In the genomic region with DNA sequence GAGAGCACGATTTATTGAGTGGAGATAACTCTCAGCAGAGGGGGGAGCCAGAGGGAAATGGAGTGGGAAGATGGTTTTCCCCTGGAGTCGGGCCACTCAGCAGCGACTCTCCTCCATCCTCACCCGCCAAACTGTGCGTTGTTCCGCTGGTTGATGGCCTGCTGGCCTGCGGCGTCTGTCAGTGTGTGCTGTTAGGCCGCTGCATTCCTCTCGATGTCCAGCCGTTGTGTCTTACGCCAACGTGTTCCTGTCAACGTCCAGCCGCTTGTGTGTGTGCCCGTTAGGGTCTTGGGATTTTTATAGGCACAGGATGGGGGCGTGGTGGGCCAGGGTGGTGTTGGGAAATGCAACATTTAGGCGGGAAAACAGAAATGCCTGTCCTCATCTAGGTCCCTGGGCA, we compare ENCODE assay signal across 1 cellular context.
TF ChIP-seq lines count a peak whose summit lies in the region.

No MANE protein-coding gene starts in this region.

TF ChIP-seq in GM23338, 12 proteins besides CTCF, POLR2A, EP300 and RAD21 (continued from another document):
- no peak for TF ChIP-seq ZNF114 (CRISPR knock-in tag; IDR thresholded peaks at IDR 0.05)
